18 cellular contexts compared by ENCODE assay signal in the genomic region with DNA sequence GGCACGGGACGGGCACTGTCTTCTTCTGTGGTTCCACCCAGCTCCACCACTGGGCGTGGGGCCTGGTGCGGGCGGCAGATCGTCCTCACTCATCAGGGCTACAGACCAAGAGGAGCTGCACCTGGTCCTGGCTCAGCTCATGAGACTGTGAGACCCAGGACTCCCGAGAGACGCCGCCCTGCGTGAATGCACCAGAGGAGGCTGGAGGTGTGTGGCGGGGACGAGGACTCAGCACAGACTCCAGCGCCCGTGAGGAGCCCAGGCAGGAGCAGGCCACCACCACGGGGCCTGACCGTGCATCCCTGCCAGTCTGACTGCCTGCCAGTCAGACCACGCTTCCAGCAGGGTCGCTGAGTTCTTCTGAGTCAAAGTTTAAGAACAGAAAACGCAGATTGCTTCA.
DNase-seq lines count a peak whose midpoint lies in the region; ATAC-seq and TF ChIP-seq lines count a peak whose summit lies in the region.
"Had no signal": no experiment of that assay in that cellular context is flagged by ENCODE, and none has a peak within 500 bp of the region (broad histone marks: within the 10 kb centered on the region; RNA-seq: fewer than 3 reads in every experiment).

No MANE protein-coding gene starts in this region.

- no peak overlapping the region for H3K4ac ChIP-seq in neuronal stem cell (ENCODE audit: low read length)

- intact Hi-C loops in cardiac septum (cut with DNase I) (no loop called here), upper lobe of right lung (cut with DNase I) (no loop called here)

- peak; percentile 54 for DNase-seq in right atrium auricular region (ENCODE audit: low spot score)
- DNase-seq in cardiac septum (ENCODE audit: low spot score), result no peak
- DNase-seq in neuronal stem cell (ENCODE audit: low spot score), result no peak
- DNase-seq in upper lobe of right lung, result no peak
- DNase-seq in dedifferentiated amniotic fluid mesenchymal stem cell (ENCODE audit: extremely low spot score), result no peak
- DNase-seq: ACHN; AML-193; BE2C; CD4-positive, alpha-beta T cell; CD8-positive, alpha-beta memory T cell; DND-41; GOT3; HFFc6 had no signal

- H2AFZ ChIP-seq in neuronal stem cell (ENCODE audit: low read length), result no peak overlapping the region

- no peak overlapping the region for H3K23ac ChIP-seq in neuronal stem cell (ENCODE audit: low read depth, low read length, poor library complexity)

- WGBS in neuronal stem cell (ENCODE audit: extremely low coverage in 2 of 2, insufficient read length in 2 of 2, insufficient replicate concordance in 1 of 2), 2 donors, result no CpG with 5 or more reads among the region's 19 CpGs

- H3K79me1 ChIP-seq in neuronal stem cell (ENCODE audit: low read depth, low read length), result no peaks in the 10 kb centered on the region

- no peak overlapping the region for H2BK5ac ChIP-seq in neuronal stem cell (ENCODE audit: low read length)

- H2AK5ac ChIP-seq in neuronal stem cell (ENCODE audit: low read depth, low read length), result peak overlapping the region; percentile 56

- H2BK12ac ChIP-seq in neuronal stem cell (ENCODE audit: low read length), result no peak overlapping the region

- no peak overlapping the region for H3K27ac ChIP-seq in right atrium auricular region
- H3K27ac ChIP-seq in neuronal stem cell (replicated peaks; ENCODE audit: low read length), result no peak overlapping the region
- H3K27ac ChIP-seq in upper lobe of right lung, result no peak overlapping the region
- H3K27ac ChIP-seq: 22Rv1; A549; BLaER1 treated with 17β-estradiol and CSF1 and Interleukin-3, amounts not matched to agents 10 nM and 100 nM had no signal

- peak overlapping the region; percentile 20 for H2BK15ac ChIP-seq in neuronal stem cell (ENCODE audit: low read length)

- peak overlapping the region; percentile 25 for H3K14ac ChIP-seq in neuronal stem cell (ENCODE audit: low read length)

- no peaks in the 10 kb centered on the region for H3K9me3 ChIP-seq in right atrium auricular region
- no peaks in the 10 kb centered on the region for H3K9me3 ChIP-seq in neuronal stem cell (replicated peaks in 1 of 2; ENCODE audit: control insufficient read depth in 2 of 2, insufficient read depth in 1 of 2, low read depth in 1 of 2, low read length in 2 of 2)
- H3K9me3 ChIP-seq in upper lobe of right lung, result no peaks in the 10 kb centered on the region
- H3K9me3 ChIP-seq: A549; BE2C; BLaER1 treated with 17β-estradiol and CSF1 and Interleukin-3, amounts not matched to agents 10 nM and 100 nM; HAP-1 had no signal

- no peaks in the 10 kb centered on the region for H3K36me3 ChIP-seq in right atrium auricular region
- no peaks in the 10 kb centered on the region for H3K36me3 ChIP-seq in neuronal stem cell (replicated peaks in 1 of 2; ENCODE audit: control insufficient read depth in 2 of 2, insufficient read depth in 2 of 2, low read length in 2 of 2)
- H3K36me3 ChIP-seq in upper lobe of right lung, result no peaks in the 10 kb centered on the region
- H3K36me3 ChIP-seq: BE2C; BLaER1 treated with 17β-estradiol and CSF1 and Interleukin-3, amounts not matched to agents 10 nM and 100 nM; HAP-1 had no signal

- no peak overlapping the region for H4K91ac ChIP-seq in neuronal stem cell (ENCODE audit: low read depth, low read length, poor library complexity)

- H3K4me1 ChIP-seq in right atrium auricular region, result no peaks in the 10 kb centered on the region
- H3K4me1 ChIP-seq in neuronal stem cell (ENCODE audit: control insufficient read depth in 2 of 2, insufficient read depth in 1 of 2, low read depth in 1 of 2, low read length in 2 of 2), result peaks cover 0 to 2% of the 10 kb centered on the region in 2 donors
- no peaks in the 10 kb centered on the region for H3K4me1 ChIP-seq in upper lobe of right lung
- H3K4me1 ChIP-seq: A549, BE2C, HAP-1 had no signal

- TF ChIP-seq CTCF in right atrium auricular region (IDR thresholded peaks at IDR 0.05) (no peak), upper lobe of right lung (IDR thresholded peaks at IDR 0.05) (no peak)

- peak; percentile 28 for ATAC-seq in upper lobe of right lung
- no peak for ATAC-seq in HG02840 (IDR thresholded peaks at IDR 0.05; ENCODE audit: low FRiP score, unreplicated experiment)
- ATAC-seq: A549 had no signal

- no peak overlapping the region for H3K4me2 ChIP-seq in neuronal stem cell (ENCODE audit: insufficient read depth, low read length, poor library complexity, severe bottlenecking)
- H3K4me2 ChIP-seq: A549; BLaER1 treated with 17β-estradiol and CSF1 and Interleukin-3, amounts not matched to agents 10 nM and 100 nM had no signal

- H3K27me3 ChIP-seq in right atrium auricular region (no peaks in the 10 kb centered on the region), neuronal stem cell (ENCODE audit: control insufficient read depth in 3 of 3, insufficient read depth in 3 of 3, low read depth in 1 of 3, low read length in 3 of 3) (peaks cover 0 to 10% (median 0%) of the 10 kb centered on the region in 3 experiments), upper lobe of right lung (peaks cover 35% of the 10 kb centered on the region)
- H3K27me3 ChIP-seq: BE2C; BLaER1 treated with 17β-estradiol and CSF1 and Interleukin-3, amounts not matched to agents 10 nM and 100 nM had no signal

- H4K8ac ChIP-seq in neuronal stem cell (ENCODE audit: low read depth, low read length), result no peak overlapping the region

- peak overlapping the region; percentile 84 for H3K18ac ChIP-seq in neuronal stem cell (ENCODE audit: low read length)

- H2BK120ac ChIP-seq in neuronal stem cell (ENCODE audit: low read depth, low read length), result no peak overlapping the region

- H3K4me3 ChIP-seq in right atrium auricular region, result no peak overlapping the region
- no peak overlapping the region for H3K4me3 ChIP-seq in neuronal stem cell (ENCODE audit: low read length in 2 of 2)
- no peak overlapping the region for H3K4me3 ChIP-seq in upper lobe of right lung
- H3K4me3 ChIP-seq: A549; BLaER1 treated with 17β-estradiol and CSF1 and Interleukin-3, amounts not matched to agents 10 nM and 100 nM; HAP-1 had no signal

- H3K9ac ChIP-seq in neuronal stem cell (ENCODE audit: low read depth, low read length, poor library complexity), result no peak overlapping the region
- H3K9ac ChIP-seq: BLaER1 treated with 17β-estradiol and CSF1 and Interleukin-3, amounts not matched to agents 10 nM and 100 nM had no signal
